Comparison of ENCODE assay signal across 11 cellular contexts in the genomic region with DNA sequence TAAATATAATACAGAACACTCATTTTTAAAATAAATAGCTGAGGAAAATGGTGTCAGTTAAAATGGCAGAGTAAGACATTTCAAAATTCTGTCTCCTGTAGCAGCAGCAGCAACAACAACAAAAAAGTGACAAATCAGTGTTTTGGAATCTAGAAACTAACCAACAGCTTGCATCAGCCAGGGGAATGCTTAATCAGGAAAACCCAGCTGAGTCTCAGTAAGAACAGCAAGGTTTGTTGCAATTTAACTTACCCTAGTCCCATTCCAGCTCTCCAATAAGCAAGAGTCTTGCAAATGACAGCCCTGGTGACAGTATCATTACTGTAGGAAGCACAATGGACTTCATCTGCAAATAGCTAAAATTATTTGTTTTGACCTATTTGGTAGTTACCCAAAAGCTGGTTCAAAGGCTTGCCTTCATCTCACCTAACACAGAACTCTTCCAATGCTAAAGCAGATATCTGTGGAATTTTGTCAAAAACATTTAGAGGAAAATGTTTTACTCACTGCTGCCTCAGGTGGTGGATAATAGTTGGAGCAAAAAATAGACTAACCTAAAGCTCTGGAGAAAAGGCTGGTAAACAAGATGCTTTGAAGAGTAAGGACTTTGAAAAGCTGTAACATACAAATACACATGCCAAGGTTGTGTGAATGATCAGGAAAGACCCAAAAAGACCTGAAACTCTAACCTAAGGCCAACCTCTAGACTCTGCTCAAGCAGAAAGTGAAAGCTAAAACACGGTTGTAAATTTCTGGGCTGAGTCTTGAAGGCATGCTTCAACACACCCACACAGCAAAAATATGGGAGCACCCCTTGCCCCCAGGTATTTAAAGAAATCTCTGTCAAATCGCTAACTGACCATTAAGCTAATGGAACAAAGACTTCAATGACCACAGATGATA. TPM values are rescaled to one million over a fixed set of nuclear protein-coding genes. Genes with fewer than 3 reads are reported as not detected.
DNase-seq lines count a peak whose midpoint lies in the region; ATAC-seq and TF ChIP-seq lines count a peak whose summit lies in the region.
"Had no signal": no experiment of that assay in that cellular context is flagged by ENCODE, and none has a peak within 500 bp of the region (broad histone marks: within the 10 kb centered on the region; RNA-seq: fewer than 3 reads in every experiment).

No MANE protein-coding gene starts in this region.

- 86 to 97% methylated on average over 2 of the region's 2 CpGs for WGBS in aorta, 2 donors

- H3K4me3 ChIP-seq in choroid plexus epithelial cell (ENCODE audit: low read depth, low read length) (peak overlapping the region; percentile 1), aorta (ENCODE audit: low read length in 2 of 2) (no peak overlapping the region)

- H3K36me3 ChIP-seq in aorta (ENCODE audit: control insufficient read depth in 1 of 2, insufficient read depth in 2 of 2, low read length in 1 of 2): no peaks in the 10 kb centered on the region

- H3K27me3 ChIP-seq in aorta (ENCODE audit: control insufficient read depth in 1 of 2, insufficient read depth in 2 of 2, low read length in 1 of 2): no peaks in the 10 kb centered on the region

- in situ Hi-C loops in ACHN (cut with HindIII; ENCODE audit: low pct_ligation_motif_present, low pct_unique_long_range_greater_than_20kb, low sequenced_read_pairs): no loop called here

- peak; percentile 54 for TF ChIP-seq CTCF in choroid plexus epithelial cell (conservative IDR thresholded peaks at IDR 0.05; ENCODE audit: low read depth, low read length)

- H3K27ac ChIP-seq in aorta (ENCODE audit: low read depth in 1 of 2, low read length in 2 of 2): no peak overlapping the region

- peaks cover 4% of the 10 kb centered on the region in 2 donors for H3K9me3 Mint-ChIP-seq in activated naive CD4-positive, alpha-beta T cell treated with anti-CD3 and anti-CD28 coated beads, Interleukin-2, amount 50 U/mL, for 72 hours
- H3K9me3 Mint-ChIP-seq: activated naive CD8-positive, alpha-beta T cell treated with anti-CD3 and anti-CD28 coated beads, Interleukin-2, amount 10 ng/mL, durations not matched to agents 7 days and 5 days had no signal

- DNase-seq in ACHN (peak; percentile 33), choroid plexus epithelial cell (ENCODE audit: low read depth) (peak; percentile 58), cerebellar cortex (ENCODE audit: low spot score) (no peak), aorta (no peak)
- DNase-seq in central memory CD4-positive, alpha-beta T cell: no peak
- DNase-seq in activated naive CD4-positive, alpha-beta T cell treated with anti-CD3 and anti-CD28 coated beads, Interleukin-2, amount 50 U/mL, for 72 hours (ENCODE audit: low spot score in 2 of 2): no peak
- DNase-seq: activated naive CD8-positive, alpha-beta T cell treated with anti-CD3 and anti-CD28 coated beads, Interleukin-2, amount 10 ng/mL, durations not matched to agents 7 days and 5 days; DMS79 treated with DMSO at 0.1 percent for 48 hours; NCI-H524 treated with DMSO at 0.1 percent for 48 hours had no signal

- no peaks in the 10 kb centered on the region for H3K9me3 ChIP-seq in aorta (ENCODE audit: control insufficient read depth, low read length)

- peaks cover 0 to 6% of the 10 kb centered on the region in 2 donors for H3K36me3 Mint-ChIP-seq in activated naive CD4-positive, alpha-beta T cell treated with anti-CD3 and anti-CD28 coated beads, Interleukin-2, amount 50 U/mL, for 72 hours
- H3K36me3 Mint-ChIP-seq: activated naive CD8-positive, alpha-beta T cell treated with anti-CD3 and anti-CD28 coated beads, Interleukin-2, amount 10 ng/mL, durations not matched to agents 7 days and 5 days had no signal

- no peaks in the 10 kb centered on the region for H3K4me1 ChIP-seq in aorta (ENCODE audit: control insufficient read depth in 1 of 2, insufficient read depth in 2 of 2, low read length in 2 of 2)

- intact Hi-C loops in aorta (cut with DNase I): no loop called here

- no peak overlapping the region for H3K27ac Mint-ChIP-seq in activated naive CD4-positive, alpha-beta T cell treated with anti-CD3 and anti-CD28 coated beads, Interleukin-2, amount 50 U/mL, for 72 hours
- H3K27ac Mint-ChIP-seq: activated naive CD8-positive, alpha-beta T cell treated with anti-CD3 and anti-CD28 coated beads, Interleukin-2, amount 10 ng/mL, durations not matched to agents 7 days and 5 days had no signal

- ATAC-seq in GM19035 (IDR thresholded peaks at IDR 0.05; ENCODE audit: unreplicated experiment) (peak; percentile 58), HG03354 (IDR thresholded peaks at IDR 0.05; ENCODE audit: poor library complexity, severe bottlenecking, unreplicated experiment) (peak; percentile 68), aorta (ENCODE audit: low FRiP score) (no peak)
- ATAC-seq in activated naive CD4-positive, alpha-beta T cell treated with anti-CD3 and anti-CD28 coated beads, Interleukin-2, amount 50 U/mL, for 72 hours: no peak

RNA-seq across cellular contexts. Expression of a gene that starts 9.9 kb away (rescaled TPM):
- total RNA-seq in aorta: 10 to 100 TPM; 19.1 to 29.1 TPM
- polyA plus RNA-seq in aorta: 10 to 100 TPM in 1 of 2 donors, 1 to 10 TPM in 1; 6.1 to 15.1 TPM
- not detected for total RNA-seq in activated naive CD4-positive, alpha-beta T cell treated with anti-CD3 and anti-CD28 coated beads, Interleukin-2, amount 50 U/mL, for 72 hours

Comparison
In these comparisons a context has a peak if more than half of its experiments do, and no peak if none do; other contexts are left out.
1. DNase-seq: peak in ACHN (single experiment) and choroid plexus epithelial cell (single experiment); none in central memory CD4-positive, alpha-beta T cell (single experiment), cerebellar cortex (single experiment), aorta (0 of 2) and activated naive CD4-positive, alpha-beta T cell treated with anti-CD3 and anti-CD28 coated beads, Interleukin-2, amount 50 U/mL, for 72 hours (0 of 2).
2. ATAC-seq: peak in GM19035 (single experiment) and HG03354 (single experiment); none in aorta (single experiment) and activated naive CD4-positive, alpha-beta T cell treated with anti-CD3 and anti-CD28 coated beads, Interleukin-2, amount 50 U/mL, for 72 hours (0 of 2).
3. RNA of a gene that starts 9.9 kb away (total RNA-seq): 19.1 to 29.1 TPM in aorta; not detected in activated naive CD4-positive, alpha-beta T cell treated with anti-CD3 and anti-CD28 coated beads, Interleukin-2, amount 50 U/mL, for 72 hours; every median in the first group is over 10 times any median in the second.